In the genomic region with DNA sequence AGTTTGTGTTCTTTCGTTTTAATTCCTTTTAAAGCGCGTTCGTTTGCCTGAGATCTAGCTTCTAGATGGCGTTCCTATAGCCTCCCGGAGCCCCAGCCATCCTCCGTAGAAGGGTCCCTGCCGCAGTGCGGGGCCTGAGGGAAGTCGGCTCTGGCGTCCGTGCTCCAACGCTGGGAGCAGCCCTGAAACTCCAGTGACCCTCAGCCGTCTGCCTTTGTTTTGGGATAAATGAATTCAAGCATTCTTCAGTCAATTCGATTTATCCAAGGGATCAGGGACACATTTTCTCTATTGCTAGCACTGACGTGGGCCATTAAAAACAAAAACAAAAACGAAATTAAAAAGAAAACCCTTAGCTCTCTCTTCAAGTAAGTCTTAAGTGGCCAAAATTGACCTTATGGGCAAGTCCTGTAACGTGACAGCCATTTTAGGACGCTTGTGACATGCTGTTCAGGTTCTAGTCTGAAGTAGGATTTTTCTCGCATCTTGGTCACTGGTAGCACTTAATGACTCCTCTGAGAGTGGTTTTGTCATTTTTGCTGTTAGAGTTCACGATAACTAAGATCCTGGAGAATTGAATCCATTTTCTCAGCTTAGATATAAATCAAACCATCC, we compare ENCODE assay signal across 8 cellular contexts. TPM values are rescaled to one million over a fixed set of nuclear protein-coding genes. Genes with fewer than 3 reads are reported as not detected.
DNase-seq lines count a peak whose midpoint lies in the region; ATAC-seq and TF ChIP-seq lines count a peak whose summit lies in the region.

No MANE protein-coding gene starts in this region.

- peak overlapping the region; percentile 96 for H3K9ac ChIP-seq in SK-N-MC (ENCODE audit: insufficient read length)

- intact Hi-C loops in naive thymus-derived CD4-positive, alpha-beta T cell (cut with micrococcal nuclease): loop anchor here (1.0 to 10.0 kb wide), 18 partner anchors 126 to 1349 kb away; a partner anchor contains a TSS

- H3K9me3 ChIP-seq in SK-N-MC (ENCODE audit: low read depth, low read length): no peaks in the 10 kb centered on the region
- no peaks in the 10 kb centered on the region for H3K9me3 ChIP-seq in naive thymus-derived CD4-positive, alpha-beta T cell (ENCODE audit: control insufficient read depth in 2 of 3, low read length in 3 of 3)

- ATAC-seq in GM19035 (IDR thresholded peaks at IDR 0.05; ENCODE audit: unreplicated experiment): peak; percentile 34
- ATAC-seq in HG03135 (IDR thresholded peaks at IDR 0.05; ENCODE audit: unreplicated experiment): peak; percentile 22
- peak; percentile 4 for ATAC-seq in naive thymus-derived CD4-positive, alpha-beta T cell

- POLR2A ChIA-PET in naive thymus-derived CD4-positive, alpha-beta T cell (lab: Charles Lee): interaction anchor here (0.6 to 1.5 kb wide), 4 partner anchors 161 to 1349 kb away, joined by 3 to 7 read pairs (median 4); a partner anchor contains a TSS

- CTCF ChIA-PET in naive thymus-derived CD4-positive, alpha-beta T cell (lab: Charles Lee): interaction anchor here (0.6 kb wide), 1 partner anchor 354 kb away, joined by 3 read pairs; no protein-coding TSS in a partner anchor

- H3K9me3 Mint-ChIP-seq in endothelial cell (ENCODE audit: unreplicated experiment): no peaks in the 10 kb centered on the region
- H3K9me3 Mint-ChIP-seq in naive thymus-derived CD4-positive, alpha-beta T cell: no peaks in the 10 kb centered on the region

- no peaks in the 10 kb centered on the region for H3K27me3 ChIP-seq in naive thymus-derived CD4-positive, alpha-beta T cell (ENCODE audit: control insufficient read depth in 2 of 2, insufficient read depth in 2 of 2, low read length in 2 of 2)

- no peaks in the 10 kb centered on the region for H3K36me3 Mint-ChIP-seq in endothelial cell (ENCODE audit: low read depth, unreplicated experiment)
- peaks cover 0 to 5% (median 3%) of the 10 kb centered on the region in 5 donors for H3K36me3 Mint-ChIP-seq in naive thymus-derived CD4-positive, alpha-beta T cell

- peaks cover 14% of the 10 kb centered on the region for H3K36me3 ChIP-seq in SK-N-MC (ENCODE audit: insufficient read depth, low read length)
- H3K36me3 ChIP-seq in naive thymus-derived CD4-positive, alpha-beta T cell (ENCODE audit: control insufficient read depth in 2 of 3, insufficient read depth in 3 of 3, low read length in 3 of 3): no peaks in the 10 kb centered on the region

- H3K4me3 Mint-ChIP-seq in endothelial cell (ENCODE audit: unreplicated experiment): peak overlapping the region; percentile 100
- peak overlapping the region; percentile 93 to 100 (median 100) for H3K4me3 Mint-ChIP-seq in naive thymus-derived CD4-positive, alpha-beta T cell

- peaks cover 8 to 25% of the 10 kb centered on the region in 2 donors for H3K4me1 ChIP-seq in naive thymus-derived CD4-positive, alpha-beta T cell (ENCODE audit: control insufficient read depth in 2 of 2, insufficient read depth in 2 of 2, low read length in 2 of 2)

- peak overlapping the region; percentile 95 for H3K4me3 ChIP-seq in SK-N-MC
- H3K4me3 ChIP-seq in naive thymus-derived CD4-positive, alpha-beta T cell (ENCODE audit: low read length): peak overlapping the region; percentile 93

- no peaks in the 10 kb centered on the region for H3K27me3 Mint-ChIP-seq in endothelial cell (ENCODE audit: unreplicated experiment)
- H3K27me3 Mint-ChIP-seq in naive thymus-derived CD4-positive, alpha-beta T cell: peaks cover 0 to 5% (median 0%) of the 10 kb centered on the region in 5 donors

- DNase-seq in COLO829 (ENCODE audit: low spot score): peak; percentile 2
- no peak for DNase-seq in SK-N-MC (ENCODE audit: low read depth, low spot score)
- no peak for DNase-seq in endothelial cell (ENCODE audit: low spot score)
- DNase-seq in naive thymus-derived CD4-positive, alpha-beta T cell: peak in 1 of 9 donors; percentile 10
- DNase-seq in NCI-H2196 treated with DMSO at 0.1 percent for 48 hours (lab: John Stamatoyannopoulos, UW; ENCODE audit: unreplicated experiment): no peak
- no peak for DNase-seq in globus pallidus (ENCODE audit: low spot score)

- no peak for TF ChIP-seq CTCF in endothelial cell (IDR thresholded peaks at IDR 0.05; ENCODE audit: unreplicated experiment)

- peak overlapping the region; percentile 77; the same call in 1 of the 2 replicates for H3K27ac ChIP-seq in SK-N-MC
- peak overlapping the region; percentile 91 for H3K27ac ChIP-seq in naive thymus-derived CD4-positive, alpha-beta T cell (ENCODE audit: low read depth, low read length)

- H3K27ac Mint-ChIP-seq in endothelial cell (ENCODE audit: unreplicated experiment): peak overlapping the region; percentile 99
- peak overlapping the region; percentile 93 to 100 (median 98) for H3K27ac Mint-ChIP-seq in naive thymus-derived CD4-positive, alpha-beta T cell

- H3K4me1 Mint-ChIP-seq in endothelial cell (ENCODE audit: unreplicated experiment): peaks cover 17% of the 10 kb centered on the region
- H3K4me1 Mint-ChIP-seq in naive thymus-derived CD4-positive, alpha-beta T cell: peaks cover 13 to 43% (median 41%) of the 10 kb centered on the region in 7 donors

RNA-seq across cellular contexts. Expression of a gene that starts 0.8 kb away (rescaled TPM):
- 37.0 TPM for total RNA-seq in endothelial cell (ENCODE audit: unreplicated experiment)
- total RNA-seq in naive thymus-derived CD4-positive, alpha-beta T cell: 10 to 100 TPM; 16.9 to 38.1 (median 26.7) TPM
- polyA plus RNA-seq in naive thymus-derived CD4-positive, alpha-beta T cell: 10 to 100 TPM in 1 of 2 donors, 1 to 10 TPM in 1; 9.2 to 11.5 TPM
